15 cellular contexts compared by ENCODE assay signal in the genomic region with DNA sequence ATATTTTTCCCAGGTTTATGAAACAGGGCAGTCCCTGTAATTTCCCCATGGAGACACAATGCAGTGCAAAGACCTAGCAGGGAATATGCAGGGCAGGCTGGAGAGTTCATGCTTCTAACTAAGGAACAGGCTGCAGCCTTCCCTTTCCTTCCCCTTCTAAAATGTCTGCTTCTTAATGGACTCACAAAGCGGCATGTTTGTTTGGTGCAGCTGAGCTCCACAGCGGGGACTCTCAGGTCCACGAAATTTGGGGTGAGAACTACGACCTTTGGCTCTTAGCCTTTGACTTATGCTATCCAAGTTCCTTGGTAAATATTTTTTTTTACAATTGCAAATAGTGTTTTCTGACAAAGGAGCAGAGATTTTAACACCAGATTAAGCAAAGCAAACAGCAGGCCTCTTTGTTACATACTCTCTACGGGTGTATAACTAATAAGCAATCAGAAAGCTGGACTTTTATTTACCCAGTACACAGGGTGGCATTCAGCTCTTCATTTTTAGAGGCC.
DNase-seq lines count a peak whose midpoint lies in the region; ATAC-seq and TF ChIP-seq lines count a peak whose summit lies in the region.
"Had no signal": no experiment of that assay in that cellular context is flagged by ENCODE, and none has a peak within 500 bp of the region (broad histone marks: within the 10 kb centered on the region; RNA-seq: fewer than 3 reads in every experiment).

No MANE protein-coding gene starts in this region.

- H2BK120ac ChIP-seq in trophoblast cell (ENCODE audit: insufficient read depth, low read length, poor library complexity): peak overlapping the region; percentile 85

- H3K27ac Mint-ChIP-seq in endothelial cell (ENCODE audit: unreplicated experiment): peak overlapping the region; percentile 40

- no peak overlapping the region for H2AK5ac ChIP-seq in trophoblast cell (ENCODE audit: low read length)

- H3K4ac ChIP-seq in trophoblast cell (ENCODE audit: low read depth, low read length): peak overlapping the region; percentile 42

- H2BK12ac ChIP-seq in trophoblast cell (ENCODE audit: low read length): peak overlapping the region; percentile 77

- TF ChIP-seq CTCF in endothelial cell (IDR thresholded peaks at IDR 0.05; ENCODE audit: unreplicated experiment) (no peak), heart left ventricle (IDR thresholded peaks at IDR 0.05) (no peak)

- peak overlapping the region; percentile 73 for H2BK5ac ChIP-seq in trophoblast cell (ENCODE audit: low read depth, low read length, poor library complexity)

- peaks cover 65% of the 10 kb centered on the region for H3K4me1 Mint-ChIP-seq in endothelial cell (ENCODE audit: unreplicated experiment)

- H3K36me3 ChIP-seq in BLaER1 treated with 17β-estradiol and CSF1 and Interleukin-3, amounts not matched to agents 10 nM and 100 nM: no peaks in the 10 kb centered on the region
- H3K36me3 ChIP-seq in trophoblast cell (ENCODE audit: control insufficient read depth in 1 of 2, insufficient read depth in 2 of 2, low read length in 2 of 2) (no peaks in the 10 kb centered on the region), heart left ventricle (no peaks in the 10 kb centered on the region)

- H4K12ac ChIP-seq in trophoblast cell (ENCODE audit: low read depth, low read length): no peak overlapping the region

- peaks cover 5% of the 10 kb centered on the region for H3K79me2 ChIP-seq in trophoblast cell (ENCODE audit: control insufficient read depth, insufficient read depth, low read length, poor library complexity)

- no peak overlapping the region for H2AFZ ChIP-seq in trophoblast cell (ENCODE audit: insufficient read depth, low read length, poor library complexity)

- no peak overlapping the region for H3K4me3 Mint-ChIP-seq in endothelial cell (ENCODE audit: unreplicated experiment)

- H3K18ac ChIP-seq in trophoblast cell (ENCODE audit: low read length): peak overlapping the region; percentile 90

- peak overlapping the region; percentile 7 to 100 (median 97); a peak in 16 of 22 replicates for H3K27ac ChIP-seq in BLaER1 treated with 17β-estradiol and CSF1 and Interleukin-3, amounts not matched to agents 10 nM and 100 nM
- peak overlapping the region; percentile 81 for H3K27ac ChIP-seq in trophoblast cell (ENCODE audit: low read depth, low read length)
- H3K27ac ChIP-seq in heart left ventricle: no peak overlapping the region
- H3K27ac ChIP-seq: psoas muscle had no signal

- peak overlapping the region in 4 of 11 experiments; percentile 9 to 83 (median 56); a peak in 2 of 22 replicates for H3K9ac ChIP-seq in BLaER1 treated with 17β-estradiol and CSF1 and Interleukin-3, amounts not matched to agents 10 nM and 100 nM
- H3K9ac ChIP-seq in trophoblast cell (ENCODE audit: low read length): no peak overlapping the region

- H3K9me3 ChIP-seq in BLaER1 treated with 17β-estradiol and CSF1 and Interleukin-3, amounts not matched to agents 10 nM and 100 nM (replicated peaks in 1 of 11): peaks cover 0 to 2% (median 0%) of the 10 kb centered on the region in 11 experiments; a peak in 1 of 22 replicates
- H3K9me3 ChIP-seq in trophoblast cell (ENCODE audit: insufficient read depth, low read depth, low read length) (no peaks in the 10 kb centered on the region), heart left ventricle (no peaks in the 10 kb centered on the region)
- H3K9me3 ChIP-seq: psoas muscle had no signal

- H3K27me3 Mint-ChIP-seq in endothelial cell (ENCODE audit: unreplicated experiment): peaks cover 4% of the 10 kb centered on the region

- no peak overlapping the region for H3K23ac ChIP-seq in trophoblast cell (ENCODE audit: low read length)

- no peak for ATAC-seq in heart left ventricle
- ATAC-seq: psoas muscle had no signal

- H3K4me1 ChIP-seq in BLaER1 treated with 17β-estradiol and CSF1 and Interleukin-3, amounts not matched to agents 10 nM and 100 nM: peaks cover 66 to 94% (median 80%) of the 10 kb centered on the region in 10 experiments
- peaks cover 12 to 21% of the 10 kb centered on the region in 2 experiments for H3K4me1 ChIP-seq in trophoblast cell (ENCODE audit: control insufficient read depth in 1 of 2, insufficient read depth in 2 of 2, low read length in 2 of 2)
- H3K4me1 ChIP-seq in heart left ventricle: peaks cover 0 to 66% (median 4%) of the 10 kb centered on the region in 12 donors

- peak overlapping the region; percentile 26 to 93 (median 84); a peak in 19 of 22 replicates for H3K4me2 ChIP-seq in BLaER1 treated with 17β-estradiol and CSF1 and Interleukin-3, amounts not matched to agents 10 nM and 100 nM
- no peak overlapping the region for H3K4me2 ChIP-seq in trophoblast cell (ENCODE audit: low read length)

- intact Hi-C loops in heart left ventricle (cut with DNase I): no loop called here

- H3K27me3 ChIP-seq in BLaER1 treated with 17β-estradiol and CSF1 and Interleukin-3, amounts not matched to agents 10 nM and 100 nM: no peaks in the 10 kb centered on the region
- H3K27me3 ChIP-seq in trophoblast cell (ENCODE audit: insufficient read depth, low read length): no peaks in the 10 kb centered on the region
- no peaks in the 10 kb centered on the region for H3K27me3 ChIP-seq in heart left ventricle

- H3K79me1 ChIP-seq in trophoblast cell (ENCODE audit: low read length): peaks cover 31% of the 10 kb centered on the region

- H4K91ac ChIP-seq in trophoblast cell (ENCODE audit: low read depth, low read length): peak overlapping the region; percentile 91

- DNase-seq in NCI-H69 (lab: John Stamatoyannopoulos, UW): peak; percentile 86
- DNase-seq in endothelial cell (ENCODE audit: low spot score): no peak
- DNase-seq in trophoblast cell: no peak
- no peak for DNase-seq in medulla oblongata (ENCODE audit: extremely low spot score)
- DNase-seq in KG1 (lab: John Stamatoyannopoulos, UW): no peak
- DNase-seq in SK-N-DZ (ENCODE audit: low spot score): no peak
- DNase-seq in heart left ventricle: no peak
- DNase-seq: DMS53; effector CD4-positive, alpha-beta T cell; IMR-90; NCI-H1092 treated with DMSO at 0.1 percent for 48 hours; NCI-H2171 treated with DMSO at 0.1 percent for 48 hours; psoas muscle had no signal

- no peak overlapping the region for H3K4me3 ChIP-seq in BLaER1 treated with 17β-estradiol and CSF1 and Interleukin-3, amounts not matched to agents 10 nM and 100 nM
- H3K4me3 ChIP-seq in trophoblast cell (ENCODE audit: low read depth, low read length): no peak overlapping the region
- no peak overlapping the region for H3K4me3 ChIP-seq in heart left ventricle
- H3K4me3 ChIP-seq: psoas muscle, SK-N-MC had no signal

- H4K20me1 ChIP-seq in BLaER1 treated with 17β-estradiol and CSF1 and Interleukin-3, amounts not matched to agents 10 nM and 100 nM: no peaks in the 10 kb centered on the region

- WGBS in trophoblast cell (ENCODE audit: extremely low coverage, insufficient coverage, insufficient read length): no CpG with 5 or more reads among the region's 5 CpGs
- 94 to 98% (median 96%) methylated on average over 5 of the region's 5 CpGs for WGBS in heart left ventricle, 4 donors

- peak overlapping the region; percentile 76 for H4K8ac ChIP-seq in trophoblast cell (ENCODE audit: low read depth, low read length)

- TF ChIP-seq POLR2A in heart left ventricle (IDR thresholded peaks at IDR 0.05): no peak

- H3K14ac ChIP-seq in trophoblast cell (ENCODE audit: low read length): peak overlapping the region; percentile 87

- H3K9me3 Mint-ChIP-seq in endothelial cell (ENCODE audit: unreplicated experiment): no peaks in the 10 kb centered on the region

- no peaks in the 10 kb centered on the region for H3K36me3 Mint-ChIP-seq in endothelial cell (ENCODE audit: low read depth, unreplicated experiment)

Comparison
In these comparisons a context has a peak if more than half of its experiments do, and no peak if none do; other contexts are left out.
1. H3K27ac ChIP-seq: peak in BLaER1 treated with 17β-estradiol and CSF1 and Interleukin-3, amounts not matched to agents 10 nM and 100 nM (11 of 11) and trophoblast cell (single experiment); none in heart left ventricle (0 of 12).